ENCODE assay signal across 14 cellular contexts in genomic region chr4:138707746-138708145, GRCh38.
"Had no signal": no experiment of that assay in that cellular context is flagged by ENCODE, and none has a peak within 500 bp of the region (broad histone marks: within the 10 kb centered on the region; RNA-seq: fewer than 3 reads in every experiment).

No MANE protein-coding gene starts in this region.

- H3K36me3 ChIP-seq: gastrocnemius medialis, heart right ventricle had no signal

- H3K9me3 ChIP-seq: gastrocnemius medialis, heart right ventricle had no signal

- H3K4me1 ChIP-seq: gastrocnemius medialis, heart right ventricle had no signal

- H3K36me3 Mint-ChIP-seq: activated naive CD4-positive, alpha-beta T cell treated with anti-CD3 and anti-CD28 coated beads, Interleukin-2, amount 10 ng/mL, durations not matched to agents 7 days and 5 days; naive B cell had no signal

- H3K4me3 Mint-ChIP-seq: activated naive CD4-positive, alpha-beta T cell treated with anti-CD3 and anti-CD28 coated beads, Interleukin-2, amount 10 ng/mL, durations not matched to agents 7 days and 5 days; naive B cell had no signal

- H3K9me3 Mint-ChIP-seq: activated naive CD4-positive, alpha-beta T cell treated with anti-CD3 and anti-CD28 coated beads, Interleukin-2, amount 10 ng/mL, durations not matched to agents 7 days and 5 days; activated T-helper 2 cell treated with anti-CD3 and anti-CD28 coated beads, Interferon-gamma antibody, Interleukin-2, Interleukin-4, amounts not matched to agents 10 μg/mL and 5 μg/mL and 100 μg/mL, durations not matched to agents 14 hours and 24 hours and 36 hours had no signal

- H3K4me3 ChIP-seq: gastrocnemius medialis, heart right ventricle had no signal

- H3K27me3 Mint-ChIP-seq: activated naive CD4-positive, alpha-beta T cell treated with anti-CD3 and anti-CD28 coated beads, Interleukin-2, amount 10 ng/mL, durations not matched to agents 7 days and 5 days had no signal

- H3K4me1 Mint-ChIP-seq: activated naive CD4-positive, alpha-beta T cell treated with anti-CD3 and anti-CD28 coated beads, Interleukin-2, amount 10 ng/mL, durations not matched to agents 7 days and 5 days; naive B cell had no signal

- ATAC-seq: esophagus mucosa, gastrocnemius medialis, heart right ventricle, left lobe of liver had no signal

- H3K27me3 ChIP-seq: gastrocnemius medialis had no signal

- DNase-seq: activated CD4-positive, alpha-beta T cell treated with anti-CD3 and anti-CD28 coated beads, Interleukin-2, amount 50 U/mL, for 4 hours; activated naive CD4-positive, alpha-beta T cell treated with anti-CD3 and anti-CD28 coated beads, Interleukin-2, amount 10 ng/mL, durations not matched to agents 7 days and 5 days; activated T-cell treated with anti-CD3 and anti-CD28 coated beads for 4 hours; gastrocnemius medialis; heart right ventricle; naive B cell; nucleus accumbens; posterior cingulate gyrus; stimulated activated CD4-positive, alpha-beta T cell treated with anti-CD3 and anti-CD28 coated beads, Interleukin-15, amount 100 ng/mL, for 24 hours; stimulated activated CD4-positive, alpha-beta T cell treated with anti-CD3 and anti-CD28 coated beads, Interleukin-4, amount 100 ng/mL, for 1 hour; stimulated activated naive CD4-positive, alpha-beta T cell treated with Interleukin-2 at 50 U/mL for 16 hours had no signal

- H3K27ac Mint-ChIP-seq: activated naive CD4-positive, alpha-beta T cell treated with anti-CD3 and anti-CD28 coated beads, Interleukin-2, amount 10 ng/mL, durations not matched to agents 7 days and 5 days; activated T-helper 2 cell treated with anti-CD3 and anti-CD28 coated beads, Interferon-gamma antibody, Interleukin-2, Interleukin-4, amounts not matched to agents 10 μg/mL and 5 μg/mL and 100 μg/mL, durations not matched to agents 14 hours and 24 hours and 36 hours; naive B cell had no signal
